1 cellular context compared by ENCODE assay signal in the genomic region with DNA sequence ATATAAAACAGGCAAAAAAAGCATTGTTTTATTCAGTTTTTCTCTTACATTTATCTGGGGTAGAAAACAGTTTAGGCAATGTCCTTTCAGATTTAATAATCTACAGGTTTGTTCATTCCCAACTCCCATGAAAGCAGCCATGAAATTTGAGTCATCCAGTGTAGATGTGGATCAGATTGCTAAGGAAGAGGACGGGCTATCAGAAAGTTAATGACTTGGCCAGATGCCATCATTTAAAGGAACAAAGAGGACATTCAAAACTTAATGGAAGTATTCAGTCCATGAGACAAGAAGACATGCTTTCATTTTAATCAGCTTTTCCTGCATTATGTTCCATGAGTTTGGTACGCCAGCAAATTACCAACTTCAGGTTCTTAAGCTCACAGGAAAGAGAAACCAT.
A peak's percentile ranks its signal among the peaks of the same experiment; 100 is the strongest.
TF ChIP-seq lines count a peak whose summit lies in the region.

No MANE protein-coding gene starts in this region.

TF ChIP-seq in K562, 482 proteins besides CTCF, POLR2A, EP300 and RAD21:
- TF ChIP-seq ZNF354B (CRISPR knock-in tag; IDR thresholded peaks at IDR 0.05) = no peak
- TF ChIP-seq NBN (IDR thresholded peaks at IDR 0.05; ENCODE audit: low read depth) = no peak
- TF ChIP-seq FOSL1 (tag; conservative IDR thresholded peaks at IDR 0.05) = 0 out of 2 replicates have a peak, but pooled peaks have one; percentile 23
- TF ChIP-seq, protein P1, sequence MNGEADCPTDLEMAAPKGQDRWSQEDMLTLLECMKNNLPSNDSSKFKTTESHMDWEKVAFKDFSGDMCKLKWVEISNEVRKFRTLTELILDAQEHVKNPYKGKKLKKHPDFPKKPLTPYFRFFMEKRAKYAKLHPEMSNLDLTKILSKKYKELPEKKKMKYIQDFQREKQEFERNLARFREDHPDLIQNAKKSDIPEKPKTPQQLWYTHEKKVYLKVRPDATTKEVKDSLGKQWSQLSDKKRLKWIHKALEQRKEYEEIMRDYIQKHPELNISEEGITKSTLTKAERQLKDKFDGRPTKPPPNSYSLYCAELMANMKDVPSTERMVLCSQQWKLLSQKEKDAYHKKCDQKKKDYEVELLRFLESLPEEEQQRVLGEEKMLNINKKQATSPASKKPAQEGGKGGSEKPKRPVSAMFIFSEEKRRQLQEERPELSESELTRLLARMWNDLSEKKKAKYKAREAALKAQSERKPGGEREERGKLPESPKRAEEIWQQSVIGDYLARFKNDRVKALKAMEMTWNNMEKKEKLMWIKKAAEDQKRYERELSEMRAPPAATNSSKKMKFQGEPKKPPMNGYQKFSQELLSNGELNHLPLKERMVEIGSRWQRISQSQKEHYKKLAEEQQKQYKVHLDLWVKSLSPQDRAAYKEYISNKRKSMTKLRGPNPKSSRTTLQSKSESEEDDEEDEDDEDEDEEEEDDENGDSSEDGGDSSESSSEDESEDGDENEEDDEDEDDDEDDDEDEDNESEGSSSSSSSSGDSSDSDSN (IDR thresholded peaks at IDR 0.05; ENCODE audit: borderline replicate concordance in 1 of 2, low read depth in 2 of 2, low read length in 2 of 2) = no peak
- TF ChIP-seq NFIX (CRISPR knock-in tag; IDR thresholded peaks at IDR 0.05; ENCODE audit: low read depth) = no peak
- peak; percentile 83 for TF ChIP-seq NFIC (IDR thresholded peaks at IDR 0.05)
- TF ChIP-seq CXXC5 (CRISPR knock-in tag; IDR thresholded peaks at IDR 0.05) = no peak
- TF ChIP-seq, protein P2, sequence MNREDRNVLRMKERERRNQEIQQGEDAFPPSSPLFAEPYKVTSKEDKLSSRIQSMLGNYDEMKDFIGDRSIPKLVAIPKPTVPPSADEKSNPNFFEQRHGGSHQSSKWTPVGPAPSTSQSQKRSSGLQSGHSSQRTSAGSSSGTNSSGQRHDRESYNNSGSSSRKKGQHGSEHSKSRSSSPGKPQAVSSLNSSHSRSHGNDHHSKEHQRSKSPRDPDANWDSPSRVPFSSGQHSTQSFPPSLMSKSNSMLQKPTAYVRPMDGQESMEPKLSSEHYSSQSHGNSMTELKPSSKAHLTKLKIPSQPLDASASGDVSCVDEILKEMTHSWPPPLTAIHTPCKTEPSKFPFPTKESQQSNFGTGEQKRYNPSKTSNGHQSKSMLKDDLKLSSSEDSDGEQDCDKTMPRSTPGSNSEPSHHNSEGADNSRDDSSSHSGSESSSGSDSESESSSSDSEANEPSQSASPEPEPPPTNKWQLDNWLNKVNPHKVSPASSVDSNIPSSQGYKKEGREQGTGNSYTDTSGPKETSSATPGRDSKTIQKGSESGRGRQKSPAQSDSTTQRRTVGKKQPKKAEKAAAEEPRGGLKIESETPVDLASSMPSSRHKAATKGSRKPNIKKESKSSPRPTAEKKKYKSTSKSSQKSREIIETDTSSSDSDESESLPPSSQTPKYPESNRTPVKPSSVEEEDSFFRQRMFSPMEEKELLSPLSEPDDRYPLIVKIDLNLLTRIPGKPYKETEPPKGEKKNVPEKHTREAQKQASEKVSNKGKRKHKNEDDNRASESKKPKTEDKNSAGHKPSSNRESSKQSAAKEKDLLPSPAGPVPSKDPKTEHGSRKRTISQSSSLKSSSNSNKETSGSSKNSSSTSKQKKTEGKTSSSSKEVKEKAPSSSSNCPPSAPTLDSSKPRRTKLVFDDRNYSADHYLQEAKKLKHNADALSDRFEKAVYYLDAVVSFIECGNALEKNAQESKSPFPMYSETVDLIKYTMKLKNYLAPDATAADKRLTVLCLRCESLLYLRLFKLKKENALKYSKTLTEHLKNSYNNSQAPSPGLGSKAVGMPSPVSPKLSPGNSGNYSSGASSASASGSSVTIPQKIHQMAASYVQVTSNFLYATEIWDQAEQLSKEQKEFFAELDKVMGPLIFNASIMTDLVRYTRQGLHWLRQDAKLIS (CRISPR knock-in tag; IDR thresholded peaks at IDR 0.05) = no peak
TF ChIP-seq in K562: peak in this region for 2.
